In genomic region chr10:104450490-104450889, GRCh38 we compare ENCODE assay signal across 7 cellular contexts.
"Had no signal": no experiment of that assay in that cellular context is flagged by ENCODE, and none has a peak within 500 bp of the region (broad histone marks: within the 10 kb centered on the region; RNA-seq: fewer than 3 reads in every experiment).

No MANE protein-coding gene starts in this region.

- DNase-seq: GOT3, H7, IMR-90 had no signal

- H3K9me3 ChIP-seq: HAP-1 had no signal

- H3K4me3 ChIP-seq: GM23248, HAP-1, K562 had no signal

- ATAC-seq: HCT116, K562 had no signal

- H3K36me3 ChIP-seq: HAP-1 had no signal

- H3K9ac ChIP-seq: GM23248 had no signal

- H3K4me1 ChIP-seq: HAP-1 had no signal
